Comparison of ENCODE assay signal across 9 cellular contexts in the genomic region with DNA sequence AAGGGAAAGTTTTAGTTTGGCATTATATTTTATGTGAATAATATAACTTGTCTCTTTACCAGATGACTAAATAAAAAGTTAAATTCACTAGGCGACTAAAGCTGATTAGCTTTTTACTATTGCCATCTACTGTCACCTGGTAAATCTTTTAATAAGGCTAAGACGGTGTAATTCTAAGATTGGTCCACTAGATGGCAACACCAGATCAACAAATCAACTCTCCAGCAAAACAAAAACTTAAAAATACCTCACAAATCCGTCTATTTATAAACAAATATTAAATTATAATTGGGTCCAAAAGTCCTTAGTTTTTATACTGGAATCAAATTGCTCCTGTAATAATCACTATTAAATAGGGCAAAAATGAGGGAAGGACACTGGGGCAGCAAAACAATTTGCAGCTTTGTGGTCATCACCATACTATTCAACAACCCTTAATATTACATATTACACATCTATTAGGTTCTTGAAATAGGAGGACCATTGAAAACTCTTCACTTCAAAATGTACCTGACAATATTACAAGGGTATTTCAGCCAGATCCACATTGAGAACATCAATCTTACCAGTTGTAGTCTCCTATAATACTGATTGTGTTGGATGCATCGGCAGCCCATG. TPM values are rescaled to one million over a fixed set of nuclear protein-coding genes. Genes with fewer than 3 reads are reported as not detected.
DNase-seq lines count a peak whose midpoint lies in the region; ATAC-seq and TF ChIP-seq lines count a peak whose summit lies in the region.
"Had no signal": no experiment of that assay in that cellular context is flagged by ENCODE, and none has a peak within 500 bp of the region (broad histone marks: within the 10 kb centered on the region; RNA-seq: fewer than 3 reads in every experiment).

No MANE protein-coding gene starts in this region.

- no peak for TF ChIP-seq EP300 in esophagus muscularis mucosa (IDR thresholded peaks at IDR 0.05)

- no peaks in the 10 kb centered on the region for H3K27me3 ChIP-seq in CD4-positive, alpha-beta T cell (ENCODE audit: control insufficient read depth, insufficient read depth, low read length)
- H3K27me3 ChIP-seq in Peyer's patch (no peaks in the 10 kb centered on the region), esophagus muscularis mucosa (no peaks in the 10 kb centered on the region)

- WGBS in esophagus muscularis mucosa, result 29% methylated on average over 4 of the region's 4 CpGs

- H3K4me3 ChIP-seq in Peyer's patch, result no peak overlapping the region
- H3K4me3 ChIP-seq in esophagus muscularis mucosa, result no peak overlapping the region

- no peaks in the 10 kb centered on the region for H3K9me3 ChIP-seq in CD4-positive, alpha-beta T cell (ENCODE audit: control insufficient read depth, low read length)
- H3K9me3 ChIP-seq in Peyer's patch (no peaks in the 10 kb centered on the region), esophagus muscularis mucosa (no peaks in the 10 kb centered on the region)

- POLR2A ChIA-PET in CD4-positive, alpha-beta T cell (lab: Charles Lee), result interaction anchor here (0.8 to 2.7 kb wide), 4 partner anchors 9 to 224 kb away, joined by 3 to 10 read pairs (median 6); partner anchors contain the start of genes GALC and GPR65
- POLR2A ChIA-PET in HEK293T (lab: Yijun Ruan, JAX), result no interaction called here
- POLR2A ChIA-PET in activated CD4-positive, alpha-beta memory T cell treated with anti-CD3 and anti-CD28 coated beads for 36 hours (lab: Charles Lee), result no interaction called here

- DNase-seq in CD4-positive, alpha-beta T cell, result peak in 1 of 10 experiments; percentile 4
- peak; percentile 9 for DNase-seq in HEK293T (ENCODE audit: extremely low spot score)
- no peak for DNase-seq in Peyer's patch
- DNase-seq in esophagus muscularis mucosa (ENCODE audit: extremely low spot score), result no peak
- no peak for DNase-seq in osteocyte (ENCODE audit: extremely low spot score, unreplicated experiment)
- no peak for DNase-seq in activated CD4-positive, CD25-positive, alpha-beta regulatory T cell treated with anti-CD3 and anti-CD28 coated beads, Interleukin-2, amount 50 U/mL, for 72 hours
- DNase-seq in occipital lobe (lab: John Stamatoyannopoulos, UW), result no peak
- DNase-seq in activated CD4-positive, alpha-beta memory T cell treated with anti-CD3 and anti-CD28 coated beads for 36 hours, result no peak

- intact Hi-C loops in CD4-positive, alpha-beta T cell (cut with DNase I, micrococcal nuclease), result loop anchor here (1.0 to 10.0 kb wide), 9 partner anchors 42 to 620 kb away; partner anchors contain the start of genes GALC (in 1 of the 2), PTPN21 (in 1 of the 2) and ZC3H14 (in 1 of the 2)
- intact Hi-C loops in esophagus muscularis mucosa (cut with DNase I), result loop anchor here (10.0 kb wide), 1 partner anchor 220 kb away; no protein-coding TSS in a partner anchor
- intact Hi-C loops in activated CD4-positive, alpha-beta memory T cell treated with anti-CD3 and anti-CD28 coated beads for 36 hours (cut with micrococcal nuclease), result loop anchor here (1.0 to 5.0 kb wide), 2 partner anchors 223 to 287 kb away; no protein-coding TSS in a partner anchor

- H3K36me3 ChIP-seq in Peyer's patch (peaks cover 0 to 58% (median 0%) of the 10 kb centered on the region in 3 donors), esophagus muscularis mucosa (peaks cover 8 to 73% (median 42%) of the 10 kb centered on the region in 4 donors)

- H3K27ac Mint-ChIP-seq in CD4-positive, alpha-beta T cell, result no peak overlapping the region
- H3K27ac Mint-ChIP-seq in osteocyte (ENCODE audit: unreplicated experiment), result no peak overlapping the region
- no peak overlapping the region for H3K27ac Mint-ChIP-seq in activated CD4-positive, alpha-beta memory T cell treated with anti-CD3 and anti-CD28 coated beads for 36 hours

- no peaks in the 10 kb centered on the region for H3K9me3 Mint-ChIP-seq in CD4-positive, alpha-beta T cell
- H3K9me3 Mint-ChIP-seq in osteocyte (ENCODE audit: unreplicated experiment), result no peaks in the 10 kb centered on the region
- H3K9me3 Mint-ChIP-seq in activated CD4-positive, alpha-beta memory T cell treated with anti-CD3 and anti-CD28 coated beads for 36 hours, result no peaks in the 10 kb centered on the region
- H3K9me3 Mint-ChIP-seq: naive thymus-derived CD8-positive, alpha-beta T cell had no signal

- H3K4me1 Mint-ChIP-seq in CD4-positive, alpha-beta T cell (ENCODE audit: low read depth), result peaks cover 8% of the 10 kb centered on the region
- no peaks in the 10 kb centered on the region for H3K4me1 Mint-ChIP-seq in osteocyte (ENCODE audit: unreplicated experiment)
- no peaks in the 10 kb centered on the region for H3K4me1 Mint-ChIP-seq in activated CD4-positive, alpha-beta memory T cell treated with anti-CD3 and anti-CD28 coated beads for 36 hours (ENCODE audit: low read depth)

- CTCF ChIA-PET in CD4-positive, alpha-beta T cell (lab: Charles Lee), result interaction anchor here (0.6 to 4.4 kb wide), 8 partner anchors 10 to 638 kb away, joined by 3 to 47 read pairs (median 4); partner anchors contain the start of gene GALC
- CTCF ChIA-PET in HEK293T (lab: Yijun Ruan, JAX), result interaction anchor here (0.7 to 1.8 kb wide), 6 partner anchors 10 to 249 kb away, joined by 3 to 7 read pairs (median 5); no protein-coding TSS in a partner anchor
- CTCF ChIA-PET in activated CD4-positive, alpha-beta memory T cell treated with anti-CD3 and anti-CD28 coated beads for 36 hours (lab: Charles Lee), result interaction anchor here (0.6 to 4.6 kb wide), 22 partner anchors 8 to 289 kb away, joined by 3 to 71 read pairs (median 3); no protein-coding TSS in a partner anchor

- no peaks in the 10 kb centered on the region for H3K4me1 ChIP-seq in Peyer's patch
- H3K4me1 ChIP-seq in esophagus muscularis mucosa, result no peaks in the 10 kb centered on the region

- H3K27me3 Mint-ChIP-seq in CD4-positive, alpha-beta T cell, result no peaks in the 10 kb centered on the region
- H3K27me3 Mint-ChIP-seq in osteocyte (ENCODE audit: unreplicated experiment), result no peaks in the 10 kb centered on the region
- no peaks in the 10 kb centered on the region for H3K27me3 Mint-ChIP-seq in activated CD4-positive, alpha-beta memory T cell treated with anti-CD3 and anti-CD28 coated beads for 36 hours
- H3K27me3 Mint-ChIP-seq: naive thymus-derived CD8-positive, alpha-beta T cell had no signal

- H3K27ac ChIP-seq in CD4-positive, alpha-beta T cell (ENCODE audit: low read depth, low read length), result no peak overlapping the region
- H3K27ac ChIP-seq in Peyer's patch, result no peak overlapping the region
- no peak overlapping the region for H3K27ac ChIP-seq in esophagus muscularis mucosa (replicated peaks in 1 of 4)

- ATAC-seq in CD4-positive, alpha-beta T cell (ENCODE audit: poor library complexity), result peak; percentile 43
- ATAC-seq: naive thymus-derived CD8-positive, alpha-beta T cell had no signal

- peaks cover 83% of the 10 kb centered on the region for H3K36me3 Mint-ChIP-seq in CD4-positive, alpha-beta T cell (ENCODE audit: low read depth)
- H3K36me3 Mint-ChIP-seq in osteocyte (ENCODE audit: unreplicated experiment), result peaks cover 13% of the 10 kb centered on the region
- H3K36me3 Mint-ChIP-seq in activated CD4-positive, alpha-beta memory T cell treated with anti-CD3 and anti-CD28 coated beads for 36 hours, result peaks cover 10% of the 10 kb centered on the region

- peak; percentile 83 for TF ChIP-seq CTCF in CD4-positive, alpha-beta T cell (IDR thresholded peaks at IDR 0.05)
- TF ChIP-seq CTCF in Peyer's patch (IDR thresholded peaks at IDR 0.05) (peak; percentile 30 to 84 (median 76)), esophagus muscularis mucosa (IDR thresholded peaks at IDR 0.05) (peak; percentile 57 to 68 (median 66)), osteocyte (IDR thresholded peaks at IDR 0.05) (peak; percentile 65)

- TF ChIP-seq POLR2A in Peyer's patch (IDR thresholded peaks at IDR 0.05) (no peak), esophagus muscularis mucosa (IDR thresholded peaks at IDR 0.05; ENCODE audit: low read depth) (no peak)

- no peak overlapping the region for H3K4me3 Mint-ChIP-seq in CD4-positive, alpha-beta T cell
- H3K4me3 Mint-ChIP-seq in osteocyte (ENCODE audit: unreplicated experiment), result no peak overlapping the region
- no peak overlapping the region for H3K4me3 Mint-ChIP-seq in activated CD4-positive, alpha-beta memory T cell treated with anti-CD3 and anti-CD28 coated beads for 36 hours
- H3K4me3 Mint-ChIP-seq: naive thymus-derived CD8-positive, alpha-beta T cell had no signal

TF ChIP-seq in HEK293T, 16 proteins besides CTCF, POLR2A, EP300 and RAD21 (continues in another document):
- TF ChIP-seq BHLHE40 (IDR thresholded peaks at IDR 0.05; ENCODE audit: borderline replicate concordance) (no peak), ELF4 (IDR thresholded peaks at IDR 0.05) (no peak), L3MBTL2 (conservative IDR thresholded peaks at IDR 0.05) (no peak), ARNT (IDR thresholded peaks at IDR 0.05) (no peak), NFRKB (IDR thresholded peaks at IDR 0.05) (no peak), CTBP1 (IDR thresholded peaks at IDR 0.05; ENCODE audit: borderline replicate concordance) (no peak), FOXK2 (IDR thresholded peaks at IDR 0.05) (no peak), SUZ12 (IDR thresholded peaks at IDR 0.05) (no peak), FOXM1 (IDR thresholded peaks at IDR 0.05; ENCODE audit: borderline replicate concordance) (no peak), LEF1 (IDR thresholded peaks at IDR 0.05; ENCODE audit: borderline replicate concordance) (no peak), TARDBP (IDR thresholded peaks at IDR 0.05) (no peak), FOXA1 (IDR thresholded peaks at IDR 0.05) (no peak)
- TF ChIP-seq, protein P1, sequence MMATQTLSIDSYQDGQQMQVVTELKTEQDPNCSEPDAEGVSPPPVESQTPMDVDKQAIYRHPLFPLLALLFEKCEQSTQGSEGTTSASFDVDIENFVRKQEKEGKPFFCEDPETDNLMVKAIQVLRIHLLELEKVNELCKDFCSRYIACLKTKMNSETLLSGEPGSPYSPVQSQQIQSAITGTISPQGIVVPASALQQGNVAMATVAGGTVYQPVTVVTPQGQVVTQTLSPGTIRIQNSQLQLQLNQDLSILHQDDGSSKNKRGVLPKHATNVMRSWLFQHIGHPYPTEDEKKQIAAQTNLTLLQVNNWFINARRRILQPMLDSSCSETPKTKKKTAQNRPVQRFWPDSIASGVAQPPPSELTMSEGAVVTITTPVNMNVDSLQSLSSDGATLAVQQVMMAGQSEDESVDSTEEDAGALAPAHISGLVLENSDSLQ (IDR thresholded peaks at IDR 0.05), result no peak

RNA-seq across cellular contexts. Expression of gene GALC, which starts 47.9 kb away (rescaled TPM):
- total RNA-seq in CD4-positive, alpha-beta T cell, result 10 to 100 TPM; 14.7 to 14.9 TPM
- total RNA-seq in Peyer's patch (10 to 100 TPM in 3 of 4 donors, 1 to 10 TPM in 1; 8.3 to 47.6 (median 42.3) TPM), esophagus muscularis mucosa (10 to 100 TPM; 14.5 to 17.0 (median 16.0) TPM), osteocyte (15.8 and 21.3 TPM in 2 replicates), occipital lobe (41.3 TPM)
- total RNA-seq in activated CD4-positive, alpha-beta memory T cell treated with anti-CD3 and anti-CD28 coated beads for 36 hours, result 10 to 100 TPM; 14.4 to 14.7 TPM

RNA-seq across cellular contexts. Expression of gene GPR65, which starts 59.8 kb away (rescaled TPM):
- total RNA-seq in CD4-positive, alpha-beta T cell, result 10 to 100 TPM; 10.5 to 10.7 TPM
- 1 to 10 TPM in 3 of 4 donors, under 1 TPM in 1; 0.76 to 1.7 (median 1.2) TPM for total RNA-seq in Peyer's patch
- 1 to 10 TPM in 1 of 4 donors, under 1 TPM in 3; 0.32 to 2.5 (median 0.49) TPM for total RNA-seq in esophagus muscularis mucosa
- not detected in 2 replicates for total RNA-seq in osteocyte
- total RNA-seq in occipital lobe, result 0.47 TPM
- total RNA-seq in activated CD4-positive, alpha-beta memory T cell treated with anti-CD3 and anti-CD28 coated beads for 36 hours, result 10 to 100 TPM; 13.4 to 13.7 TPM
